ENCODE assay signal across 18 cellular contexts in the genomic region with DNA sequence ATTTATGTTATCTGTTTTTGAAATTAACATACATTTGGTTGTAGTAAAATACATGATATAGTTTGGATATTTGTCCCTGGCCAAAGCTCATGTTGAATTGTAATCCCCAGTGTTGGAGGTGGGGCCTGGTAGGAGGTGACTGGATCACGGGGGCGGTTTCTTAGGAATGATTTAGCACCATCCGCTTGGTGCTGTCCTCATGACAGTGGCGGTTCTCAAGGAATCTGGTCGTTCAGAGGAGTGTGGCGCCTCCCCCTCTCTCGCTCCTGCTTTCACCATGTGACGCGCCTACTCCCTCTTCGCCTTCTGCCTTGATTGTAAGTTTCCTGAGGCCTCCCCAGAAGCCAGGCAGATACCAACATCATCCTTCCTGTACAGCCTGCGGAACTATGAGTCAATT. TPM values are rescaled to one million over a fixed set of nuclear protein-coding genes. Genes with fewer than 3 reads are reported as not detected.
"Had no signal": no experiment of that assay in that cellular context is flagged by ENCODE, and none has a peak within 500 bp of the region (broad histone marks: within the 10 kb centered on the region; RNA-seq: fewer than 3 reads in every experiment).

No MANE protein-coding gene starts in this region.

- H3K9me3 Mint-ChIP-seq: activated CD4-positive, alpha-beta T cell treated with anti-CD3 and anti-CD28 coated beads, Interleukin-2, amount 10 ng/mL, durations not matched to agents 7 days and 5 days; activated naive CD8-positive, alpha-beta T cell treated with anti-CD3 and anti-CD28 coated beads for 36 hours; activated T-cell treated with anti-CD3 and anti-CD28 coated beads, Interleukin-2, amount 50 U/mL, for 72 hours; activated T-helper 17 cell treated with anti-CD3 and anti-CD28 coated beads, Interleukin-2, amount 50 U/mL, for 72 hours; T-cell had no signal

- H3K36me3 Mint-ChIP-seq: activated naive CD8-positive, alpha-beta T cell treated with anti-CD3 and anti-CD28 coated beads for 36 hours; T-cell; WTC11 had no signal

- H3K36me3 ChIP-seq: brain microvascular endothelial cell had no signal

- H3K27ac ChIP-seq: brain microvascular endothelial cell, KMS-11, PC-9, RWPE1 had no signal

- H3K9ac ChIP-seq: KMS-11 had no signal

- H3K4me3 ChIP-seq: PC-9 had no signal

- H3K4me3 Mint-ChIP-seq: activated CD4-positive, alpha-beta T cell treated with anti-CD3 and anti-CD28 coated beads for 36 hours; activated CD4-positive, alpha-beta T cell treated with anti-CD3 and anti-CD28 coated beads, Interleukin-2, amount 10 ng/mL, durations not matched to agents 7 days and 5 days; activated CD8-positive, alpha-beta T cell treated with anti-CD3 and anti-CD28 coated beads, Interleukin-2, amount 10 ng/mL, durations not matched to agents 7 days and 5 days; activated naive CD8-positive, alpha-beta T cell treated with anti-CD3 and anti-CD28 coated beads for 36 hours; activated T-cell treated with anti-CD3 and anti-CD28 coated beads, Interleukin-2, amount 50 U/mL, for 72 hours; T-cell; T-helper 17 cell; WTC11 had no signal

- DNase-seq: brain microvascular endothelial cell had no signal

- H3K27ac Mint-ChIP-seq: activated CD4-positive, alpha-beta T cell treated with anti-CD3 and anti-CD28 coated beads for 36 hours; activated CD4-positive, alpha-beta T cell treated with anti-CD3 and anti-CD28 coated beads, Interleukin-2, amount 10 ng/mL, durations not matched to agents 7 days and 5 days; activated CD8-positive, alpha-beta T cell treated with anti-CD3 and anti-CD28 coated beads, Interleukin-2, amount 10 ng/mL, durations not matched to agents 7 days and 5 days; activated naive CD8-positive, alpha-beta T cell treated with anti-CD3 and anti-CD28 coated beads for 36 hours; activated T-cell treated with anti-CD3 and anti-CD28 coated beads, Interleukin-2, amount 50 U/mL, for 72 hours; T-helper 17 cell; WTC11 had no signal

RNA-seq across cellular contexts. Expression of gene CTCFL, which starts 29.0 kb away (rescaled TPM):
- total RNA-seq: activated CD4-positive, alpha-beta T cell treated with anti-CD3 and anti-CD28 coated beads for 36 hours; activated CD4-positive, alpha-beta T cell treated with anti-CD3 and anti-CD28 coated beads, Interleukin-2, amount 10 ng/mL, durations not matched to agents 7 days and 5 days; activated CD8-positive, alpha-beta T cell treated with anti-CD3 and anti-CD28 coated beads, Interleukin-2, amount 10 ng/mL, durations not matched to agents 7 days and 5 days; activated naive CD8-positive, alpha-beta T cell treated with anti-CD3 and anti-CD28 coated beads for 36 hours; activated T-cell treated with anti-CD3 and anti-CD28 coated beads, Interleukin-2, amount 50 U/mL, for 72 hours; activated T-helper 17 cell treated with anti-CD3 and anti-CD28 coated beads, Interleukin-2, amount 50 U/mL, for 72 hours; aorta; cerebellum; M059J; NCI-H460; PC-9; Right ventricle myocardium inferior; T-helper 17 cell had no signal
- polyA plus RNA-seq: aorta had no signal
